Comparison of ENCODE assay signal across 9 cellular contexts in the genomic region with DNA sequence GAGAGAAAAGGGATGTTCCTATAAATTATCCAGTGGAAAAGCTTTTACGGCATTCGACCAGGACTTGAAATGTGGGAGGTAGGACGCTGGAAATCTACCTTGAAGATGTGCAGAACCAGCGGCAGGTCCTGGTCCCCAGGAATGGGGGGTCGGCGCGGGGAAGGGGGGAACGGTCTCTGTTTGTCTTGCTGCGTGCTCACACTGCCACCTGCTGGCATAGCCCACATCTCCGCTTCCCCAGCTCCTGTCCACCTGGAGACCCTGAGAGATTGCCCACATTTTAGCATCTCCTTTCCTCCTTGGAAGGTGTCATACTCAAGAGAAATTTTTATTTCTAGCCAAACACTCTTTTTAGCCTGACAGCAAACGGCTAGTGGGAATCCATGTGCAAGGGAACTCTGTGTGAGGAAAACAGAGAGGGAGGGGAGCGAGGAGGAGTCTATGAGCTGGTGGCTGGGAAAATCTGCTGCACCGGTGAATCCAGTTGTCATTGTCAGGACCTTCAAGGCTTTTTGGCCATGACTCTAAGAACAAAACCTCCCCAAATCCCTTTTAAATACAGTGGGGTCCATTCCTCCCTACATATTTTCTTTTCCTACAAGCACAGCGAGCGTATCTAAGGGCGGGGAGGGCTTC.
DNase-seq lines count a peak whose midpoint lies in the region; ATAC-seq and TF ChIP-seq lines count a peak whose summit lies in the region.
"Had no signal": no experiment of that assay in that cellular context is flagged by ENCODE, and none has a peak within 500 bp of the region (broad histone marks: within the 10 kb centered on the region; RNA-seq: fewer than 3 reads in every experiment).

No MANE protein-coding gene starts in this region.

- H3K4me3 Mint-ChIP-seq in mesothelial cell of epicardium: peak overlapping the region; percentile 44
- H3K4me3 Mint-ChIP-seq: naive B cell had no signal

- no peaks in the 10 kb centered on the region for H3K27me3 ChIP-seq in colonic mucosa

- no peak overlapping the region for H3K4me3 ChIP-seq in colonic mucosa

- DNase-seq in DMS53 (lab: John Stamatoyannopoulos, UW) (peak; percentile 36), DMS53 treated with DMSO at 0.1 percent for 48 hours (lab: John Stamatoyannopoulos, UW; ENCODE audit: unreplicated experiment) (no peak), NCI-H146 treated with DMSO at 0.1 percent for 48 hours (lab: John Stamatoyannopoulos, UW; ENCODE audit: unreplicated experiment) (peak; percentile 78), colonic mucosa (no peak), mesothelial cell of epicardium (ENCODE audit: low spot score in 2 of 2, unreplicated experiment in 2 of 2) (peak; percentile 47 to 72), NCI-H1694 treated with DMSO at 0.1 percent for 48 hours (lab: John Stamatoyannopoulos, UW) (no peak), T1000 (lab: John Stamatoyannopoulos, UW) (no peak)
- DNase-seq: naive B cell had no signal

- no peaks in the 10 kb centered on the region for H3K9me3 Mint-ChIP-seq in mesothelial cell of epicardium
- H3K9me3 Mint-ChIP-seq: naive B cell had no signal

- TF ChIP-seq CTCF in colonic mucosa (IDR thresholded peaks at IDR 0.05) (peak; percentile 43), mesothelial cell of epicardium (IDR thresholded peaks at IDR 0.05; ENCODE audit: unreplicated experiment) (peak; percentile 61)

- no peak overlapping the region for H3K9ac ChIP-seq in colonic mucosa (ENCODE audit: low read depth in 2 of 2, low read length in 2 of 2)

- peaks cover 27% of the 10 kb centered on the region for H3K4me1 Mint-ChIP-seq in mesothelial cell of epicardium

- no peaks in the 10 kb centered on the region for H3K36me3 Mint-ChIP-seq in mesothelial cell of epicardium
- H3K36me3 Mint-ChIP-seq: naive B cell had no signal

- no peak overlapping the region for H3K27ac ChIP-seq in colonic mucosa

- H3K27me3 Mint-ChIP-seq in mesothelial cell of epicardium (ENCODE audit: low read depth): peaks cover 7% of the 10 kb centered on the region

- no peaks in the 10 kb centered on the region for H3K36me3 ChIP-seq in colonic mucosa

- no peak overlapping the region for H3K27ac Mint-ChIP-seq in mesothelial cell of epicardium
- H3K27ac Mint-ChIP-seq: naive B cell had no signal

- no peaks in the 10 kb centered on the region for H3K4me1 ChIP-seq in colonic mucosa

- intact Hi-C loops in colonic mucosa (cut with DNase I): no loop called here

- H3K9me3 ChIP-seq in colonic mucosa: no peaks in the 10 kb centered on the region

- no peak for ATAC-seq in HG03045 (IDR thresholded peaks at IDR 0.05; ENCODE audit: unreplicated experiment)

Comparison
In these comparisons a context has a peak if more than half of its experiments do, and no peak if none do; other contexts are left out.
1. DNase-seq: peak in DMS53 (single experiment), NCI-H146 treated with DMSO at 0.1 percent for 48 hours (single experiment) and mesothelial cell of epicardium (2 of 2); none in DMS53 treated with DMSO at 0.1 percent for 48 hours (single experiment), colonic mucosa (single experiment), NCI-H1694 treated with DMSO at 0.1 percent for 48 hours (single experiment) and T1000 (single experiment).